In the genomic region with DNA sequence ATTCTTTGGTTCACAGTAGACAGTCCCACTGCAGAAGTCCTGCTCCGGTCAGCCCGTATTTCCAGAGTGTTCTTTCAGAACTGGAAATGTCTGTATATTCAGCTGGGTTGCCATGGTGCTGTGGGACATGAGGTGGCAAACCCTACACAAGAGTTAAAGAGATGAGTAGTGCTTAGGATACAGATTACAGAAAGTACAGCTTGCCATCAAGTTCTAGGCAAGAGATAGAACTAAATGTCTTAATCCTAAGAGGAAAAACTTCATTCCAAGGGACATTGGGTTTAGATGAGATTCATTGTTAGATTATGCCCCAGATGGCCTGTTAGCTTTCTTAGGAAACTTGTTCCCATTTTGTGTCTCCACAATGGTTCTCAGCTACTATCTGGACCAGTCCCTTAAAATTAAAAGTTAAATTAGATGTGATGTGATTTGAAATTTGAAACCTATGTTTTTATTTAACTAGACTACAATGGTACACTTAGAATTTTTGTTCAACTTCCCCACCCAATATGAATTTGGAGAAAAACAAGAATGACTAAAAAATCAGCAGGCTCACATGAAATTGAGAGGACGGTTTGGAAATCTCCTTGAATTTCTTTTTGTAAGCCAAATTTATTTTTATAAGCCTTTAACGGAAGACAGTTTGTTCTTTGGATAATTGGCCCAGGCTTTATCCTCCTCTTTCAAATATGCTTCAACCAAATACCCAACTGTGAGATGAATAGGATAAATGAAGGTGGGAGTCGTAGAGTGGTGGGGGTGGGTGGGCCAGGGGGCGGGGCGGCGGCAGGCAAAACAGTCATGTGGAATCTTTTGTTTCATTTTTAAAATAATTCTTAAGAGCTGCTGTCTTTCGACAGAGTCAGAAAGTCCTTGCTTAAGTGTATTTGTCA, we compare ENCODE assay signal across 11 cellular contexts.
DNase-seq lines count a peak whose midpoint lies in the region; ATAC-seq and TF ChIP-seq lines count a peak whose summit lies in the region.
"Had no signal": no experiment of that assay in that cellular context is flagged by ENCODE, and none has a peak within 500 bp of the region (broad histone marks: within the 10 kb centered on the region; RNA-seq: fewer than 3 reads in every experiment).

No MANE protein-coding gene starts in this region.

- H3K27ac ChIP-seq in tibial nerve (peak overlapping the region; percentile 23 to 86 (median 70)), Karpas-422 (ENCODE audit: low read length) (no peak overlapping the region)

- H3K4me1 ChIP-seq in tibial nerve: peaks cover 0 to 85% (median 19%) of the 10 kb centered on the region in 4 donors
- H3K4me1 ChIP-seq in Karpas-422 (ENCODE audit: low read length): no peaks in the 10 kb centered on the region

- H3K79me2 ChIP-seq in Karpas-422 (ENCODE audit: low read length): no peaks in the 10 kb centered on the region

- TF ChIP-seq POLR2A in tibial nerve (IDR thresholded peaks at IDR 0.05): no peak

- no peak for TF ChIP-seq CTCF in tibial nerve (IDR thresholded peaks at IDR 0.05)

- H3K27me3 Mint-ChIP-seq in activated naive CD4-positive, alpha-beta T cell treated with anti-CD3 and anti-CD28 coated beads for 36 hours (ENCODE audit: low read depth): peaks cover 11% of the 10 kb centered on the region
- H3K27me3 Mint-ChIP-seq in activated T-helper 2 cell treated with anti-CD3 and anti-CD28 coated beads, Interferon-gamma antibody, Interleukin-2, Interleukin-4, amounts not matched to agents 10 μg/mL and 5 μg/mL and 100 μg/mL, durations not matched to agents 14 hours and 24 hours and 36 hours (ENCODE audit: low read depth): peaks cover 17% of the 10 kb centered on the region

- peak overlapping the region; percentile 4 to 44 (median 10) for H3K4me3 ChIP-seq in tibial nerve
- H3K4me3 ChIP-seq in Karpas-422 (ENCODE audit: low read length): no peak overlapping the region

- H4K20me1 ChIP-seq in Karpas-422 (ENCODE audit: insufficient read depth, low read depth, low read length): no peaks in the 10 kb centered on the region

- DNase-seq in NCI-H82 treated with DMSO at 0.1 percent for 48 hours (lab: John Stamatoyannopoulos, UW; ENCODE audit: unreplicated experiment) (peak; percentile 34), myocyte (ENCODE audit: low read depth) (peak; percentile 21), tibial nerve (ENCODE audit: low spot score in 2 of 2) (no peak), Karpas-422 (no peak)
- DNase-seq in activated naive CD4-positive, alpha-beta T cell treated with anti-CD3 and anti-CD28 coated beads for 36 hours: no peak
- no peak for DNase-seq in stimulated activated CD4-positive, alpha-beta T cell treated with anti-CD3 and anti-CD28 coated beads, Interleukin-2, amount 100 ng/mL, for 48 hours
- DNase-seq in activated T-helper 2 cell treated with anti-CD3 and anti-CD28 coated beads, Interferon-gamma antibody, Interleukin-2, Interleukin-4, amounts not matched to agents 10 μg/mL and 5 μg/mL and 100 μg/mL, durations not matched to agents 14 hours and 24 hours and 36 hours (ENCODE audit: low spot score): no peak
- DNase-seq: DMS79, NCI-H1694 treated with DMSO at 0.1 percent for 48 hours had no signal

- CTCF ChIA-PET in activated naive CD4-positive, alpha-beta T cell treated with anti-CD3 and anti-CD28 coated beads for 36 hours (lab: Charles Lee): no interaction called here

- H3K4me2 ChIP-seq in Karpas-422 (ENCODE audit: low read depth, low read length, poor library complexity, severe bottlenecking): no peak overlapping the region

- intact Hi-C loops in activated naive CD4-positive, alpha-beta T cell treated with anti-CD3 and anti-CD28 coated beads for 36 hours (cut with micrococcal nuclease): no loop called here
- intact Hi-C loops in activated T-helper 2 cell treated with anti-CD3 and anti-CD28 coated beads, Interferon-gamma antibody, Interleukin-2, Interleukin-4, amounts not matched to agents 10 μg/mL and 5 μg/mL and 100 μg/mL, durations not matched to agents 14 hours and 24 hours and 36 hours (cut with micrococcal nuclease): no loop called here

- H3K9me3 Mint-ChIP-seq in activated naive CD4-positive, alpha-beta T cell treated with anti-CD3 and anti-CD28 coated beads for 36 hours: no peaks in the 10 kb centered on the region
- no peaks in the 10 kb centered on the region for H3K9me3 Mint-ChIP-seq in activated T-helper 2 cell treated with anti-CD3 and anti-CD28 coated beads, Interferon-gamma antibody, Interleukin-2, Interleukin-4, amounts not matched to agents 10 μg/mL and 5 μg/mL and 100 μg/mL, durations not matched to agents 14 hours and 24 hours and 36 hours

- H2AFZ ChIP-seq in Karpas-422 (ENCODE audit: low read length): no peak overlapping the region

- H3K36me3 ChIP-seq in tibial nerve (no peaks in the 10 kb centered on the region), Karpas-422 (ENCODE audit: insufficient read depth, low read length) (no peaks in the 10 kb centered on the region)

- H3K4me1 Mint-ChIP-seq in activated naive CD4-positive, alpha-beta T cell treated with anti-CD3 and anti-CD28 coated beads for 36 hours (ENCODE audit: low read depth): peaks cover 5% of the 10 kb centered on the region
- peaks cover 26% of the 10 kb centered on the region for H3K4me1 Mint-ChIP-seq in activated T-helper 2 cell treated with anti-CD3 and anti-CD28 coated beads, Interferon-gamma antibody, Interleukin-2, Interleukin-4, amounts not matched to agents 10 μg/mL and 5 μg/mL and 100 μg/mL, durations not matched to agents 14 hours and 24 hours and 36 hours (ENCODE audit: low read depth)

- no peaks in the 10 kb centered on the region for H3K36me3 Mint-ChIP-seq in activated naive CD4-positive, alpha-beta T cell treated with anti-CD3 and anti-CD28 coated beads for 36 hours (ENCODE audit: low read depth)
- no peaks in the 10 kb centered on the region for H3K36me3 Mint-ChIP-seq in activated T-helper 2 cell treated with anti-CD3 and anti-CD28 coated beads, Interferon-gamma antibody, Interleukin-2, Interleukin-4, amounts not matched to agents 10 μg/mL and 5 μg/mL and 100 μg/mL, durations not matched to agents 14 hours and 24 hours and 36 hours (ENCODE audit: low read depth)

- no peak for TF ChIP-seq EP300 in tibial nerve (IDR thresholded peaks at IDR 0.05)

- ATAC-seq in esophagus mucosa: peak; percentile 36

- WGBS in tibial nerve, 2 donors: 23 to 34% methylated on average over 9 of the region's 9 CpGs

- no peak overlapping the region for H3K4me3 Mint-ChIP-seq in activated naive CD4-positive, alpha-beta T cell treated with anti-CD3 and anti-CD28 coated beads for 36 hours
- H3K4me3 Mint-ChIP-seq in activated T-helper 2 cell treated with anti-CD3 and anti-CD28 coated beads, Interferon-gamma antibody, Interleukin-2, Interleukin-4, amounts not matched to agents 10 μg/mL and 5 μg/mL and 100 μg/mL, durations not matched to agents 14 hours and 24 hours and 36 hours (ENCODE audit: low read depth): no peak overlapping the region
- H3K4me3 Mint-ChIP-seq: stimulated activated naive CD8-positive, alpha-beta T cell treated with anti-CD3 and anti-CD28 coated beads, Interleukin-15, Interleukin-2, amounts not matched to agents 100 ng/mL and 50 ng/mL, for 24 hours had no signal

- no peak overlapping the region for H3K9ac ChIP-seq in Karpas-422 (ENCODE audit: low read length)

- H3K27me3 ChIP-seq in tibial nerve (no peaks in the 10 kb centered on the region), Karpas-422 (ENCODE audit: low read length) (no peaks in the 10 kb centered on the region)

- H3K9me3 ChIP-seq in tibial nerve (no peaks in the 10 kb centered on the region), Karpas-422 (ENCODE audit: low read length) (no peaks in the 10 kb centered on the region)

- no peaks in the 10 kb centered on the region for H3K9me2 ChIP-seq in Karpas-422 (replicated peaks; ENCODE audit: insufficient read depth, low read length)

- no peak overlapping the region for H3K27ac Mint-ChIP-seq in activated naive CD4-positive, alpha-beta T cell treated with anti-CD3 and anti-CD28 coated beads for 36 hours
- H3K27ac Mint-ChIP-seq in activated T-helper 2 cell treated with anti-CD3 and anti-CD28 coated beads, Interferon-gamma antibody, Interleukin-2, Interleukin-4, amounts not matched to agents 10 μg/mL and 5 μg/mL and 100 μg/mL, durations not matched to agents 14 hours and 24 hours and 36 hours: no peak overlapping the region
- H3K27ac Mint-ChIP-seq: stimulated activated naive CD8-positive, alpha-beta T cell treated with anti-CD3 and anti-CD28 coated beads, Interleukin-15, Interleukin-2, amounts not matched to agents 100 ng/mL and 50 ng/mL, for 24 hours had no signal

Comparison
In these comparisons a context has a peak if more than half of its experiments do, and no peak if none do; other contexts are left out.
1. DNase-seq: peak in NCI-H82 treated with DMSO at 0.1 percent for 48 hours (single experiment) and myocyte (single experiment); none in tibial nerve (0 of 2), Karpas-422 (single experiment), activated naive CD4-positive, alpha-beta T cell treated with anti-CD3 and anti-CD28 coated beads for 36 hours (single experiment), stimulated activated CD4-positive, alpha-beta T cell treated with anti-CD3 and anti-CD28 coated beads, Interleukin-2, amount 100 ng/mL, for 48 hours (0 of 2) and activated T-helper 2 cell treated with anti-CD3 and anti-CD28 coated beads, Interferon-gamma antibody, Interleukin-2, Interleukin-4, amounts not matched to agents 10 μg/mL and 5 μg/mL and 100 μg/mL, durations not matched to agents 14 hours and 24 hours and 36 hours (single experiment).